15 cellular contexts compared by ENCODE assay signal in the genomic region with DNA sequence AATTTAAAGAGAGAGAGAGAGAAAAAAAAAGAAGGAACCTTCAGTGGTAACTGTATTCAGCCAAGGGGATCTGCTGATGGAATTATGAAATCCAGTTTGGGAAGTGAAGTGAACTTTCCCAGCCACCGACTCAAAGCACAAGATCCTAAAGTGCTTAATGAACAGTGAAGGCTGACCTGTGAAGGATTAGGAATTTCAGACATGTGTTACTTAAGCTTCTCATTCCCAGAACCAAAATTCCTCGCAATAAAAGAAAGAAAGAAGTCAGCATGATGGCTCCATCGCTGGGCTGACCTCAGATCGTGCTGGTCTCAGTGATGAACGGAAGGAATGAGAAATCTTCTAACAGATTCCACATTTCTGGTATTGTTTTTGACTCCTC.
DNase-seq lines count a peak whose midpoint lies in the region; ATAC-seq, FAIRE-seq and TF ChIP-seq lines count a peak whose summit lies in the region.
"Had no signal": no experiment of that assay in that cellular context is flagged by ENCODE, and none has a peak within 500 bp of the region (broad histone marks: within the 10 kb centered on the region; RNA-seq: fewer than 3 reads in every experiment).

No MANE protein-coding gene starts in this region.

- H3K36me3 ChIP-seq in fibroblast of lung (ENCODE audit: control insufficient read depth, insufficient read depth, low read length) (no peaks in the 10 kb centered on the region), upper lobe of right lung (no peaks in the 10 kb centered on the region)
- H3K36me3 ChIP-seq in naive thymus-derived CD4-positive, alpha-beta T cell (ENCODE audit: control insufficient read depth in 2 of 3, insufficient read depth in 3 of 3, low read length in 3 of 3), result no peaks in the 10 kb centered on the region
- H3K36me3 ChIP-seq: gastrocnemius medialis, Peyer's patch had no signal

- no peak for TF ChIP-seq CTCF in AG09319 (IDR thresholded peaks at IDR 0.05; ENCODE audit: low read depth, low read length)
- no peak for TF ChIP-seq CTCF in fibroblast of lung (conservative IDR thresholded peaks at IDR 0.05 in 1 of 2, IDR thresholded peaks at IDR 0.05 in 1 of 2; ENCODE audit: low read depth in 1 of 2, low read length in 2 of 2)
- TF ChIP-seq CTCF in omental fat pad (IDR thresholded peaks at IDR 0.05), result no peak
- TF ChIP-seq CTCF in GM10248 (IDR thresholded peaks at IDR 0.05; ENCODE audit: control extremely low read depth, extremely low read depth, low read depth, missing control alignments), result no peak
- TF ChIP-seq CTCF in upper lobe of right lung (IDR thresholded peaks at IDR 0.05), result no peak

- H3K27ac Mint-ChIP-seq in naive thymus-derived CD4-positive, alpha-beta T cell, result no peak overlapping the region
- H3K27ac Mint-ChIP-seq: activated naive CD4-positive, alpha-beta T cell treated with anti-CD3 and anti-CD28 coated beads, Interleukin-2, amount 50 U/mL, for 72 hours; CD4-positive, alpha-beta memory T cell; stimulated activated effector memory CD8-positive, alpha-beta T cell treated with anti-CD3 and anti-CD28 coated beads, Interleukin-12 subunit alpha, Interleukin-12 subunit beta, amount 100 ng/mL, for 72 hours had no signal

- peaks cover 0 to 4% (median 0%) of the 10 kb centered on the region in 11 donors for H3K9me3 Mint-ChIP-seq in naive thymus-derived CD4-positive, alpha-beta T cell
- H3K9me3 Mint-ChIP-seq: activated naive CD4-positive, alpha-beta T cell treated with anti-CD3 and anti-CD28 coated beads, Interleukin-2, amount 50 U/mL, for 72 hours; stimulated activated effector memory CD8-positive, alpha-beta T cell treated with anti-CD3 and anti-CD28 coated beads, Interleukin-12 subunit alpha, Interleukin-12 subunit beta, amount 100 ng/mL, for 72 hours had no signal

- H3K4me3 ChIP-seq in fibroblast of lung (replicated peaks in 1 of 4; ENCODE audit: control extremely low read depth in 1 of 4, insufficient read depth in 1 of 4, low read depth in 3 of 4, low read length in 4 of 4) (peak overlapping the region in 2 of 4 experiments; percentile 12 to 27), upper lobe of right lung (no peak overlapping the region)
- H3K4me3 ChIP-seq in naive thymus-derived CD4-positive, alpha-beta T cell (ENCODE audit: low read length), result no peak overlapping the region
- H3K4me3 ChIP-seq: gastrocnemius medialis, Peyer's patch had no signal

- H3K79me2 ChIP-seq in fibroblast of lung (ENCODE audit: control insufficient read depth, insufficient read depth, low read length), result no peaks in the 10 kb centered on the region

- H2AFZ ChIP-seq in fibroblast of lung (ENCODE audit: low read length), result no peak overlapping the region

- no peak for FAIRE-seq in HTR-8/SVneo (lab: Jason Lieb, UNC)

- H3K4me3 Mint-ChIP-seq in naive thymus-derived CD4-positive, alpha-beta T cell, result no peak overlapping the region
- H3K4me3 Mint-ChIP-seq: CD4-positive, alpha-beta memory T cell; stimulated activated effector memory CD8-positive, alpha-beta T cell treated with anti-CD3 and anti-CD28 coated beads, Interleukin-12 subunit alpha, Interleukin-12 subunit beta, amount 100 ng/mL, for 72 hours had no signal

- peak; percentile 80 for ATAC-seq in omental fat pad (ENCODE audit: low FRiP score)
- no peak for ATAC-seq in naive thymus-derived CD4-positive, alpha-beta T cell
- no peak for ATAC-seq in upper lobe of right lung
- ATAC-seq: activated naive CD4-positive, alpha-beta T cell treated with anti-CD3 and anti-CD28 coated beads, Interleukin-2, amount 50 U/mL, for 72 hours; gastrocnemius medialis; stimulated activated effector memory CD8-positive, alpha-beta T cell treated with anti-CD3 and anti-CD28 coated beads, Interleukin-12 subunit alpha, Interleukin-12 subunit beta, amount 100 ng/mL, for 72 hours had no signal

- H3K27me3 ChIP-seq in fibroblast of lung (ENCODE audit: control insufficient read depth, insufficient read depth, low read length), result no peaks in the 10 kb centered on the region
- H3K27me3 ChIP-seq in naive thymus-derived CD4-positive, alpha-beta T cell (ENCODE audit: control insufficient read depth in 2 of 2, insufficient read depth in 2 of 2, low read length in 2 of 2), result no peaks in the 10 kb centered on the region
- H3K27me3 ChIP-seq in upper lobe of right lung, result no peaks in the 10 kb centered on the region
- H3K27me3 ChIP-seq: gastrocnemius medialis, Peyer's patch had no signal

- H3K9ac ChIP-seq in fibroblast of lung (ENCODE audit: insufficient read depth, low read length), result no peak overlapping the region

- no peaks in the 10 kb centered on the region for H3K36me3 Mint-ChIP-seq in naive thymus-derived CD4-positive, alpha-beta T cell
- H3K36me3 Mint-ChIP-seq: activated naive CD4-positive, alpha-beta T cell treated with anti-CD3 and anti-CD28 coated beads, Interleukin-2, amount 50 U/mL, for 72 hours; CD4-positive, alpha-beta memory T cell; stimulated activated effector memory CD8-positive, alpha-beta T cell treated with anti-CD3 and anti-CD28 coated beads, Interleukin-12 subunit alpha, Interleukin-12 subunit beta, amount 100 ng/mL, for 72 hours had no signal

- H3K4me1 Mint-ChIP-seq in naive thymus-derived CD4-positive, alpha-beta T cell, result peaks cover 0 to 1% (median 0%) of the 10 kb centered on the region in 7 donors
- H3K4me1 Mint-ChIP-seq: CD4-positive, alpha-beta memory T cell; stimulated activated effector memory CD8-positive, alpha-beta T cell treated with anti-CD3 and anti-CD28 coated beads, Interleukin-12 subunit alpha, Interleukin-12 subunit beta, amount 100 ng/mL, for 72 hours had no signal

- CTCF ChIA-PET in GM10248 (lab: Yijun Ruan, JAX), result no interaction called here
- CTCF ChIA-PET in naive thymus-derived CD4-positive, alpha-beta T cell (lab: Charles Lee), result no interaction called here

- DNase-seq in AG09319 (ENCODE audit: extremely low read depth, low read depth) (peak; percentile 57), NCI-H226 (peak; percentile 15), fibroblast of lung (ENCODE audit: low read depth in 2 of 2) (peak; percentile 64 to 84), omental fat pad (ENCODE audit: low spot score) (no peak), GM10248 (ENCODE audit: extremely low spot score) (no peak), upper lobe of right lung (no peak), HTR-8/SVneo (ENCODE audit: insufficient read length, low spot score) (no peak)
- DNase-seq in naive thymus-derived CD4-positive, alpha-beta T cell, result no peak
- DNase-seq: CD4-positive, alpha-beta memory T cell; NCI-H446; occipital lobe; Peyer's patch had no signal

- no peaks in the 10 kb centered on the region for H4K20me1 ChIP-seq in fibroblast of lung (ENCODE audit: control insufficient read depth, extremely low read depth, insufficient read depth, low read length)

- H3K27me3 Mint-ChIP-seq in naive thymus-derived CD4-positive, alpha-beta T cell, result no peaks in the 10 kb centered on the region
- H3K27me3 Mint-ChIP-seq: CD4-positive, alpha-beta memory T cell had no signal

- H3K9me3 ChIP-seq in fibroblast of lung (ENCODE audit: control insufficient read depth, insufficient read depth, low read depth, low read length), result no peaks in the 10 kb centered on the region
- H3K9me3 ChIP-seq in naive thymus-derived CD4-positive, alpha-beta T cell (ENCODE audit: control insufficient read depth in 2 of 3, low read length in 3 of 3), result no peaks in the 10 kb centered on the region
- no peaks in the 10 kb centered on the region for H3K9me3 ChIP-seq in upper lobe of right lung
- H3K9me3 ChIP-seq: gastrocnemius medialis, Peyer's patch had no signal

- POLR2A ChIA-PET in GM10248 (lab: Yijun Ruan, JAX), result no interaction called here
- POLR2A ChIA-PET in naive thymus-derived CD4-positive, alpha-beta T cell (lab: Charles Lee), result no interaction called here

- H3K27ac ChIP-seq in fibroblast of lung (ENCODE audit: insufficient read depth, low read length) (peak overlapping the region; percentile 30), upper lobe of right lung (no peak overlapping the region)
- H3K27ac ChIP-seq in naive thymus-derived CD4-positive, alpha-beta T cell (ENCODE audit: low read depth, low read length), result no peak overlapping the region
- H3K27ac ChIP-seq: Peyer's patch had no signal

- H3K4me2 ChIP-seq in fibroblast of lung (ENCODE audit: extremely low read depth, insufficient read depth, low read length), result peak overlapping the region; percentile 0

- peaks cover 2% of the 10 kb centered on the region for H3K4me1 ChIP-seq in fibroblast of lung (ENCODE audit: control insufficient read depth, extremely low read depth, insufficient read depth, low read length)
- H3K4me1 ChIP-seq in naive thymus-derived CD4-positive, alpha-beta T cell (ENCODE audit: control insufficient read depth in 2 of 2, insufficient read depth in 2 of 2, low read length in 2 of 2), result no peaks in the 10 kb centered on the region
- no peaks in the 10 kb centered on the region for H3K4me1 ChIP-seq in upper lobe of right lung
- H3K4me1 ChIP-seq: gastrocnemius medialis, Peyer's patch had no signal

- intact Hi-C loops in naive thymus-derived CD4-positive, alpha-beta T cell (cut with micrococcal nuclease), result no loop called here
- intact Hi-C loops in upper lobe of right lung (cut with DNase I), result no loop called here

Comparison
In these comparisons a context has a peak if more than half of its experiments do, and no peak if none do; other contexts are left out.
1. DNase-seq: peak in AG09319 (single experiment), NCI-H226 (single experiment) and fibroblast of lung (2 of 2); none in omental fat pad (single experiment), GM10248 (single experiment), naive thymus-derived CD4-positive, alpha-beta T cell (0 of 9), upper lobe of right lung (single experiment) and HTR-8/SVneo (single experiment).